8 cellular contexts compared by ENCODE assay signal in genomic region chrX:16445166-16445752, GRCh38.
DNase-seq lines count a peak whose midpoint lies in the region; ATAC-seq, FAIRE-seq and TF ChIP-seq lines count a peak whose summit lies in the region.

No MANE protein-coding gene starts in this region.

- H3K27ac Mint-ChIP-seq in activated naive CD4-positive, alpha-beta T cell treated with anti-CD3 and anti-CD28 coated beads, Interleukin-2, amount 10 ng/mL, durations not matched to agents 7 days and 5 days: no peak overlapping the region

- POLR2A ChIA-PET in GM10248 (lab: Yijun Ruan, JAX): no interaction called here

- no peak for TF ChIP-seq EP300 in suprapubic skin (IDR thresholded peaks at IDR 0.05)

- CTCF ChIA-PET in GM10248 (lab: Yijun Ruan, JAX): interaction anchor here (0.6 to 6.2 kb wide), 10 partner anchors 9 to 758 kb away, joined by 3 to 28 read pairs (median 4); no protein-coding TSS in a partner anchor
- CTCF ChIA-PET in activated naive CD4-positive, alpha-beta T cell treated with anti-CD3 and anti-CD28 coated beads, Interleukin-2, amount 10 ng/mL, durations not matched to agents 7 days and 5 days (lab: Charles Lee): interaction anchor here (0.6 to 1.3 kb wide), 4 partner anchors 9 to 837 kb away, joined by 3 to 10 read pairs (median 3); no protein-coding TSS in a partner anchor

- H3K4me1 Mint-ChIP-seq in activated naive CD4-positive, alpha-beta T cell treated with anti-CD3 and anti-CD28 coated beads, Interleukin-2, amount 10 ng/mL, durations not matched to agents 7 days and 5 days: peaks cover 16% of the 10 kb centered on the region

- FAIRE-seq in RCC 7860 (lab: Jason Lieb, UNC): peak; percentile 42

- no peaks in the 10 kb centered on the region for H3K9me3 ChIP-seq in suprapubic skin

- H3K4me3 ChIP-seq in kidney epithelial cell (ENCODE audit: low read depth, low read length) (no peak overlapping the region), suprapubic skin (no peak overlapping the region)

- no peak overlapping the region for H3K4me3 Mint-ChIP-seq in activated naive CD4-positive, alpha-beta T cell treated with anti-CD3 and anti-CD28 coated beads, Interleukin-2, amount 10 ng/mL, durations not matched to agents 7 days and 5 days

- H3K36me3 Mint-ChIP-seq in activated naive CD4-positive, alpha-beta T cell treated with anti-CD3 and anti-CD28 coated beads, Interleukin-2, amount 10 ng/mL, durations not matched to agents 7 days and 5 days: no peaks in the 10 kb centered on the region

- peak; percentile 35 for DNase-seq in GM10248 (ENCODE audit: extremely low spot score)
- DNase-seq in RCC 7860 (ENCODE audit: low spot score): peak; percentile 23
- peak; percentile 47 for DNase-seq in activated naive CD4-positive, alpha-beta T cell treated with anti-CD3 and anti-CD28 coated beads, Interleukin-2, amount 10 ng/mL, durations not matched to agents 7 days and 5 days
- no peak for DNase-seq in kidney epithelial cell (ENCODE audit: low read depth)
- peak; percentile 1 for DNase-seq in stimulated activated CD8-positive, alpha-beta memory T cell treated with anti-CD3 and anti-CD28 coated beads, Interleukin-7, amount 100 ng/mL, for 24 hours (ENCODE audit: low read depth)
- DNase-seq in suprapubic skin (ENCODE audit: low spot score in 2 of 2): no peak

- H3K27me3 Mint-ChIP-seq in activated naive CD4-positive, alpha-beta T cell treated with anti-CD3 and anti-CD28 coated beads, Interleukin-2, amount 10 ng/mL, durations not matched to agents 7 days and 5 days: no peaks in the 10 kb centered on the region

- 36% methylated on average over 6 of the region's 6 CpGs for WGBS in suprapubic skin

- H3K27ac ChIP-seq in 22Rv1: no peak overlapping the region
- H3K27ac ChIP-seq in suprapubic skin: no peak overlapping the region

- H3K9me3 Mint-ChIP-seq in activated naive CD4-positive, alpha-beta T cell treated with anti-CD3 and anti-CD28 coated beads, Interleukin-2, amount 10 ng/mL, durations not matched to agents 7 days and 5 days: no peaks in the 10 kb centered on the region

- no peaks in the 10 kb centered on the region for H3K4me1 ChIP-seq in suprapubic skin

- H3K36me3 ChIP-seq in kidney epithelial cell (ENCODE audit: control insufficient read depth, insufficient read depth, low read length) (no peaks in the 10 kb centered on the region), suprapubic skin (no peaks in the 10 kb centered on the region)

- TF ChIP-seq POLR2A in suprapubic skin (IDR thresholded peaks at IDR 0.05): no peak

- H3K27me3 ChIP-seq in kidney epithelial cell (ENCODE audit: control insufficient read depth, insufficient read depth, low read length): no peaks in the 10 kb centered on the region
- H3K27me3 ChIP-seq in suprapubic skin: no peaks in the 10 kb centered on the region

- peak; percentile 77 for ATAC-seq in HG03025 (IDR thresholded peaks at IDR 0.05; ENCODE audit: low FRiP score, unreplicated experiment)

- TF ChIP-seq CTCF in 22Rv1 (IDR thresholded peaks at IDR 0.05): peak; percentile 77
- TF ChIP-seq CTCF in GM10248 (IDR thresholded peaks at IDR 0.05; ENCODE audit: control extremely low read depth, extremely low read depth, low read depth, missing control alignments): peak; percentile 62
- TF ChIP-seq CTCF in kidney epithelial cell (IDR thresholded peaks at IDR 0.05; ENCODE audit: insufficient read depth, low read length, poor library complexity, severe bottlenecking): peak; percentile 75
- peak in 1 of 2 donors; percentile 50 for TF ChIP-seq CTCF in suprapubic skin (IDR thresholded peaks at IDR 0.05)

Comparison
In these comparisons a context has a peak if more than half of its experiments do, and no peak if none do; other contexts are left out.
1. DNase-seq: peak in GM10248 (single experiment), RCC 7860 (single experiment), activated naive CD4-positive, alpha-beta T cell treated with anti-CD3 and anti-CD28 coated beads, Interleukin-2, amount 10 ng/mL, durations not matched to agents 7 days and 5 days (single experiment) and stimulated activated CD8-positive, alpha-beta memory T cell treated with anti-CD3 and anti-CD28 coated beads, Interleukin-7, amount 100 ng/mL, for 24 hours (single experiment); none in kidney epithelial cell (single experiment) and suprapubic skin (0 of 2).